13 cellular contexts compared by ENCODE assay signal in genomic region chr1:183901748-183902341, GRCh38.
DNase-seq lines count a peak whose midpoint lies in the region; ATAC-seq and TF ChIP-seq lines count a peak whose summit lies in the region.
"Had no signal": no experiment of that assay in that cellular context is flagged by ENCODE, and none has a peak within 500 bp of the region (broad histone marks: within the 10 kb centered on the region; RNA-seq: fewer than 3 reads in every experiment).

No MANE protein-coding gene starts in this region.

- no peak overlapping the region for H3K4me3 ChIP-seq in dorsolateral prefrontal cortex
- H3K4me3 ChIP-seq: Peyer's patch, sigmoid colon had no signal

- intact Hi-C loops in dorsolateral prefrontal cortex (cut with DNase I): no loop called here

- no peak overlapping the region for H3K27ac Mint-ChIP-seq in nephron progenitor cell
- H3K27ac Mint-ChIP-seq: endodermal cell had no signal

- DNase-seq in CD1c-positive myeloid dendritic cell (ENCODE audit: extremely low spot score) (peak; percentile 86), NOMO-1 treated with DMSO at 0.1 percent for 48 hours (lab: John Stamatoyannopoulos, UW; ENCODE audit: unreplicated experiment) (peak; percentile 76), dorsolateral prefrontal cortex (no peak), nephron progenitor cell (no peak)
- DNase-seq: endodermal cell, left colon, Peyer's patch, sigmoid colon had no signal

- no peak for TF ChIP-seq CTCF in dorsolateral prefrontal cortex (IDR thresholded peaks at IDR 0.05 in 54 of 56, conservative IDR thresholded peaks at IDR 0.05 in 2 of 56; ENCODE audit: low read depth in 1 of 56, partially characterized antibody in 56 of 56)
- no peak for TF ChIP-seq CTCF in nephron progenitor cell (IDR thresholded peaks at IDR 0.05)

- no peaks in the 10 kb centered on the region for H3K27me3 ChIP-seq in dorsolateral prefrontal cortex
- H3K27me3 ChIP-seq: Peyer's patch, sigmoid colon had no signal

- H3K27ac ChIP-seq in dorsolateral prefrontal cortex: peak overlapping the region in 33 of 59 donors; percentile 1 to 69 (median 22)
- H3K27ac ChIP-seq: C4-2B, Peyer's patch had no signal

- peak; percentile 30 for ATAC-seq in GM18511 (IDR thresholded peaks at IDR 0.05; ENCODE audit: unreplicated experiment)
- ATAC-seq in HG02642 (IDR thresholded peaks at IDR 0.05; ENCODE audit: poor library complexity, unreplicated experiment): no peak
- ATAC-seq in GM19467 (IDR thresholded peaks at IDR 0.05; ENCODE audit: unreplicated experiment): no peak
- no peak for ATAC-seq in GM18907 (IDR thresholded peaks at IDR 0.05; ENCODE audit: unreplicated experiment)
- ATAC-seq: left colon had no signal

- no peaks in the 10 kb centered on the region for H3K9me3 Mint-ChIP-seq in nephron progenitor cell
- H3K9me3 Mint-ChIP-seq: endodermal cell had no signal

- no peaks in the 10 kb centered on the region for H3K27me3 Mint-ChIP-seq in nephron progenitor cell (ENCODE audit: low read depth, poor library complexity)

- peaks cover 5% of the 10 kb centered on the region for H3K4me1 Mint-ChIP-seq in nephron progenitor cell
- H3K4me1 Mint-ChIP-seq: endodermal cell had no signal

- no peak overlapping the region for H3K4me3 Mint-ChIP-seq in nephron progenitor cell
- H3K4me3 Mint-ChIP-seq: endodermal cell had no signal

- peaks cover 71% of the 10 kb centered on the region for H3K36me3 Mint-ChIP-seq in nephron progenitor cell (ENCODE audit: low read depth)

Comparison
In these comparisons a context has a peak if more than half of its experiments do, and no peak if none do; other contexts are left out.
1. DNase-seq: peak in CD1c-positive myeloid dendritic cell (single experiment) and NOMO-1 treated with DMSO at 0.1 percent for 48 hours (single experiment); none in dorsolateral prefrontal cortex (0 of 10) and nephron progenitor cell (single experiment).